ENCODE assay signal across 2 cellular contexts in genomic region chr10:106396192-106396591, GRCh38.
TF ChIP-seq lines count a peak whose summit lies in the region.

No MANE protein-coding gene starts in this region.

TF ChIP-seq in HepG2, 621 proteins besides CTCF, POLR2A, EP300 and RAD21:
- no peak for TF ChIP-seq FOXO4 (CRISPR knock-in tag; conservative IDR thresholded peaks at IDR 0.05)
- TF ChIP-seq SP2 (CRISPR knock-in tag; IDR thresholded peaks at IDR 0.05): no peak
- TF ChIP-seq HIC2 (CRISPR knock-in tag; IDR thresholded peaks at IDR 0.05; ENCODE audit: low read depth): no peak
- TF ChIP-seq TFDP1 (CRISPR knock-in tag; IDR thresholded peaks at IDR 0.05; ENCODE audit: borderline replicate concordance): no peak
- TF ChIP-seq SRSF9 (IDR thresholded peaks at IDR 0.05; ENCODE audit: borderline replicate concordance, insufficient read depth, low read depth, low read length, poor library complexity, severe bottlenecking): no peak

TF ChIP-seq in GM12878, 131 proteins besides CTCF, POLR2A, EP300 and RAD21 (continued from another document):
- no peak for TF ChIP-seq ZBTB33 (IDR thresholded peaks at IDR 0.05)
- no peak for TF ChIP-seq NR2C2 (IDR thresholded peaks at IDR 0.05; ENCODE audit: borderline replicate concordance, control insufficient read depth, insufficient read length, low read depth)
- TF ChIP-seq EED (IDR thresholded peaks at IDR 0.05; ENCODE audit: low read depth): no peak
- no peak for TF ChIP-seq RBBP5 (conservative IDR thresholded peaks at IDR 0.05)
- TF ChIP-seq STAT1 (conservative IDR thresholded peaks at IDR 0.05): no peak
- no peak for TF ChIP-seq ZSCAN29 (IDR thresholded peaks at IDR 0.05)
- TF ChIP-seq HSF1 (IDR thresholded peaks at IDR 0.05; ENCODE audit: low read depth, low read length): no peak
- TF ChIP-seq HDGF (IDR thresholded peaks at IDR 0.05): no peak
- TF ChIP-seq CBFB (IDR thresholded peaks at IDR 0.05; ENCODE audit: low read depth): no peak
- TF ChIP-seq ZBTB11 (CRISPR knock-in tag; IDR thresholded peaks at IDR 0.05): no peak
- TF ChIP-seq SRF (IDR thresholded peaks at IDR 0.05; ENCODE audit: low read depth in 2 of 2, low read length in 2 of 2): no peak
- TF ChIP-seq RFX5 (IDR thresholded peaks at IDR 0.05; ENCODE audit: low read depth, low read length): no peak
- no peak for TF ChIP-seq CREM (IDR thresholded peaks at IDR 0.05; ENCODE audit: low read depth)
- TF ChIP-seq PBX3 (IDR thresholded peaks at IDR 0.05; ENCODE audit: insufficient replicate concordance, low read depth, low read length): no peak
- TF ChIP-seq IKZF1 (conservative IDR thresholded peaks at IDR 0.05): no peak
- TF ChIP-seq DPF2 (IDR thresholded peaks at IDR 0.05): no peak
- no peak for TF ChIP-seq EZH2 (IDR thresholded peaks at IDR 0.05; ENCODE audit: borderline replicate concordance, control insufficient read depth, low read depth, low read length)
